In the genomic region with DNA sequence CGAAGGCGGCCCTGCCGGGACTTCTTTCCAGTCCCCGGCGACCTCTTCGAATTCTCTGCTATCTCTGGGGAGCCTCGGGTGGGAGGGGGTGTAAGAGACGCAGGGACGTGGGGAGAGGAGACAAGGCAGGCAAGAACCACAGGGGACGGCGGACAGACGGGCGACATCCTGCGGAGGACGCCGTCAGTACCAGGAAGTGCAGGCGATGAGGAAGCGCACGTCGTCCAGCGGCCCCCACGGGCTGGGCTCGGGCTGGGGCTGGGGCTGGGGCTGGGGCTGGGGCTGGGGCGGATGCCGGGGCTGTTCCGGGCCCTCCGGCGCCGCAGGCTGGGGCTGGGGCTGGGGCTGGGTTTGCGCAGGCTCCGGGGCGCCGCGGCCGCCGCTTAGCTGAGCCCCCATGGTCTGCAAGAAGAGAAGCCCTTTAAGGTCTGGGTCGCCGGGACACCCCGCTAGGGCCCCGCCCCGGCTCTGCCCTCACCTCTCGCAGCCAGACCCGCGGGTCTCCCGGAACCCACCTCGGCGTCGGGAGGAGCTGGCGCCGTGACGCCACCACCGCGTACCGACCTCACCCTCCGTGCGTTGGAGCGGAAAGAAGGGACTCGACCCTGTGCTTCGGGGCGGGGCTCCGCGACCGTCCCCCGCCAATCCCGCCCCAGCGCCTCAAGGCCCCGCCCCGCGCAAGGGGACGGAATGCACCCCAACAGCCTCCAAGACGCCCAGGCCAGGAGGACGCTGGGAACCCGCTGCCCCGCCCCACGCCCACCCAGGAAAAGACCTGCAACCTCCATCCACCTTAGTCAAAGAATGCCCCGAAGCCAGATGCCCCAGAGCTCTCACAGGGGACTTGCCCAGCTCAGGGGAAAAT, we compare ENCODE assay signal across 8 cellular contexts. TPM values are rescaled to one million over a fixed set of nuclear protein-coding genes. Genes with fewer than 3 reads are reported as not detected.
A peak's percentile ranks its signal among the peaks of the same experiment; 100 is the strongest.
DNase-seq lines count a peak whose midpoint lies in the region; ATAC-seq and TF ChIP-seq lines count a peak whose summit lies in the region.

TSS of gene MMP24OS (minus strand) at position 592 of the 865 bp plus-strand sequence. CDS start at position 399, 193 bp downstream.

- DNase-seq in AG10803 (ENCODE audit: low read depth) (peak; percentile 82), NCI-H460 (ENCODE audit: extremely low read depth, low read depth) (peak; percentile 84), dedifferentiated amniotic fluid mesenchymal stem cell (ENCODE audit: extremely low spot score) (peak; percentile 77), left lobe of liver (ENCODE audit: low spot score) (peak; percentile 88)
- peak; percentile 94 for DNase-seq in activated CD4-positive, alpha-beta T cell treated with anti-CD3 and anti-CD28 coated beads, Interleukin-2, amount 10 ng/mL, durations not matched to agents 7 days and 5 days
- peak; percentile 87 to 92 for DNase-seq in stimulated activated CD4-positive, alpha-beta T cell treated with anti-CD3 and anti-CD28 coated beads, Interleukin-2, amount 100 ng/mL, for 24 hours

- peak within 1 kb of the TSS; percentile 98 for H3K4me3 Mint-ChIP-seq in activated CD4-positive, alpha-beta T cell treated with anti-CD3 and anti-CD28 coated beads, Interleukin-2, amount 10 ng/mL, durations not matched to agents 7 days and 5 days

- H3K4me1 Mint-ChIP-seq in activated CD4-positive, alpha-beta T cell treated with anti-CD3 and anti-CD28 coated beads, Interleukin-2, amount 10 ng/mL, durations not matched to agents 7 days and 5 days: peaks cover 31% of the 10 kb centered on the region

- peak; percentile 40 for TF ChIP-seq CTCF in AG10803 (conservative IDR thresholded peaks at IDR 0.05; ENCODE audit: low read length)

- peaks cover 42% of the 10 kb centered on the region for H3K36me3 Mint-ChIP-seq in activated CD4-positive, alpha-beta T cell treated with anti-CD3 and anti-CD28 coated beads, Interleukin-2, amount 10 ng/mL, durations not matched to agents 7 days and 5 days (ENCODE audit: low read depth)

- H3K4me3 ChIP-seq in AG10803 (ENCODE audit: low read length): peak within 1 kb of the TSS; percentile 88

- POLR2A ChIA-PET in activated CD4-positive, alpha-beta T cell treated with anti-CD3 and anti-CD28 coated beads, Interleukin-2, amount 10 ng/mL, durations not matched to agents 7 days and 5 days (lab: Charles Lee): interaction anchor here (0.6 to 0.8 kb wide), 6 partner anchors 25 to 879 kb away, joined by 3 to 5 read pairs (median 3); partner anchors contain the start of genes CEP250, EDEM2 and NCOA6

- H3K9me3 Mint-ChIP-seq in activated CD4-positive, alpha-beta T cell treated with anti-CD3 and anti-CD28 coated beads, Interleukin-2, amount 10 ng/mL, durations not matched to agents 7 days and 5 days: no peaks in the 10 kb centered on the region

- ATAC-seq in GM18873 (IDR thresholded peaks at IDR 0.05; ENCODE audit: low FRiP score, unreplicated experiment) (peak; percentile 61), HG03135 (IDR thresholded peaks at IDR 0.05; ENCODE audit: unreplicated experiment) (peak; percentile 66), left lobe of liver (peak; percentile 91)

- H3K27ac Mint-ChIP-seq in activated CD4-positive, alpha-beta T cell treated with anti-CD3 and anti-CD28 coated beads, Interleukin-2, amount 10 ng/mL, durations not matched to agents 7 days and 5 days: peak within 1 kb of the TSS; percentile 99

- CTCF ChIA-PET in activated CD4-positive, alpha-beta T cell treated with anti-CD3 and anti-CD28 coated beads, Interleukin-2, amount 10 ng/mL, durations not matched to agents 7 days and 5 days (lab: Charles Lee): interaction anchor here (0.7 to 1.3 kb wide), 6 partner anchors 9 to 677 kb away, joined by 3 to 4 read pairs (median 3); partner anchors contain the start of gene SCAND1

- H3K27me3 Mint-ChIP-seq in activated CD4-positive, alpha-beta T cell treated with anti-CD3 and anti-CD28 coated beads, Interleukin-2, amount 10 ng/mL, durations not matched to agents 7 days and 5 days: no peaks in the 10 kb centered on the region

RNA-seq across cellular contexts. Expression of gene MMP24OS, which starts in this region (rescaled TPM):
- total RNA-seq in NCI-H460 (2014; rRNA removed; shearing (Covaris generic)): 9.4 and 10.8 TPM in 2 replicates
- 2.6 and 13.3 TPM in 2 replicates for polyA plus RNA-seq in NCI-H460 (2014; cell fraction: nucleus; rRNA removed)
- total RNA-seq in activated CD4-positive, alpha-beta T cell treated with anti-CD3 and anti-CD28 coated beads, Interleukin-2, amount 10 ng/mL, durations not matched to agents 7 days and 5 days: 10 to 100 TPM; 46.7 to 48.3 TPM
- total RNA-seq in left lobe of liver: 27.3 TPM

Comparison
In these comparisons a context has a peak if more than half of its experiments do, and no peak if none do; other contexts are left out.
1. Peak in every context shown above with its lines: DNase-seq, ATAC-seq and H3K4me3 ChIP-seq.